In genomic region chr14:63438065-63438757, GRCh38 we compare ENCODE assay signal across 8 cellular contexts.
DNase-seq lines count a peak whose midpoint lies in the region; ATAC-seq, FAIRE-seq and TF ChIP-seq lines count a peak whose summit lies in the region.

No MANE protein-coding gene starts in this region.

- H3K27ac ChIP-seq in A549, result peak overlapping the region; percentile 35 to 72
- peak overlapping the region; percentile 71 for H3K27ac ChIP-seq in MM.1S (ENCODE audit: low read length)
- H3K27ac ChIP-seq in gastroesophageal sphincter, result peak overlapping the region; percentile 74 to 84 (median 82)
- H3K27ac ChIP-seq in prostate gland, result peak overlapping the region; percentile 2 to 41

- no peak; a peak in 1 of 5 replicates for TF ChIP-seq RAD21 in A549 (conservative IDR thresholded peaks at IDR 0.05 in 1 of 2, IDR thresholded peaks at IDR 0.05 in 1 of 2)

- intact Hi-C loops in activated T-helper 1 cell treated with anti-CD3 and anti-CD28 coated beads, Interleukin-12 subunit alpha, Interleukin-12 subunit beta, Interleukin-2, Interleukin-4 antibody, amounts not matched to agents 30 ng/mL and 10 ng/mL and 1 ng/mL, durations not matched to agents 14 hours and 24 hours and 36 hours (cut with micrococcal nuclease), result loop anchor here (1.0 to 2.0 kb wide), 4 partner anchors 31 to 105 kb away; partner anchors contain the start of gene PPP2R5E
- intact Hi-C loops in prostate gland (cut with DNase I), result loop anchor here (5.0 kb wide), 1 partner anchor 104 kb away; the partner anchor contains the start of gene PPP2R5E

- H3K4me3 ChIP-seq in A549 (0 out of 3 replicates have a peak overlapping the region, but pooled peaks have one; percentile 13), GM12864 (ENCODE audit: low read depth, low read length) (no peak overlapping the region), MM.1S (ENCODE audit: low read length) (peak overlapping the region; percentile 54), gastroesophageal sphincter (peak overlapping the region; percentile 4 to 26), prostate gland (no peak overlapping the region)

- no peaks in the 10 kb centered on the region for H3K9me3 ChIP-seq in A549
- H3K9me3 ChIP-seq in MM.1S (replicated peaks; ENCODE audit: insufficient read depth, low read length), result no peaks in the 10 kb centered on the region
- H3K9me3 ChIP-seq in gastroesophageal sphincter, result no peaks in the 10 kb centered on the region
- H3K9me3 ChIP-seq in prostate gland, result no peaks in the 10 kb centered on the region

- peaks cover 45% of the 10 kb centered on the region for H3K4me1 Mint-ChIP-seq in activated T-helper 1 cell treated with anti-CD3 and anti-CD28 coated beads, Interleukin-12 subunit alpha, Interleukin-12 subunit beta, Interleukin-2, Interleukin-4 antibody, amounts not matched to agents 30 ng/mL and 10 ng/mL and 1 ng/mL, durations not matched to agents 14 hours and 24 hours and 36 hours (ENCODE audit: low read depth)

- DNase-seq in A549 (ENCODE audit: low read depth in 1 of 2, low spot score in 1 of 2) (peak; percentile 26 to 81), GM12864 (ENCODE audit: low read depth) (no peak), MM.1S (peak; percentile 66), prostate gland (ENCODE audit: low spot score) (peak; percentile 91)
- peak; percentile 30 for DNase-seq in activated T-helper 1 cell treated with anti-CD3 and anti-CD28 coated beads, Interleukin-12 subunit alpha, Interleukin-12 subunit beta, Interleukin-2, Interleukin-4 antibody, amounts not matched to agents 30 ng/mL and 10 ng/mL and 1 ng/mL, durations not matched to agents 14 hours and 24 hours and 36 hours (ENCODE audit: low spot score)

- peak overlapping the region; percentile 53 for H3K27ac Mint-ChIP-seq in activated T-helper 1 cell treated with anti-CD3 and anti-CD28 coated beads, Interleukin-12 subunit alpha, Interleukin-12 subunit beta, Interleukin-2, Interleukin-4 antibody, amounts not matched to agents 30 ng/mL and 10 ng/mL and 1 ng/mL, durations not matched to agents 14 hours and 24 hours and 36 hours

- POLR2A ChIA-PET in A549 (lab: Yijun Ruan, JAX), result interaction anchor here (1.4 kb wide), 1 partner anchor 105 kb away, joined by 4 read pairs; the partner anchor contains the start of gene PPP2R5E

- ATAC-seq in A549 (peak; percentile 75 to 84), gastroesophageal sphincter (peak; percentile 82), HG03280 (IDR thresholded peaks at IDR 0.05; ENCODE audit: unreplicated experiment) (no peak), GM21786 (IDR thresholded peaks at IDR 0.05; ENCODE audit: unreplicated experiment) (no peak)

- no peaks in the 10 kb centered on the region for H3K36me3 ChIP-seq in MM.1S (replicated peaks; ENCODE audit: insufficient read depth, low read length)
- peaks cover 0 to 4% of the 10 kb centered on the region in 2 donors for H3K36me3 ChIP-seq in gastroesophageal sphincter
- no peaks in the 10 kb centered on the region for H3K36me3 ChIP-seq in prostate gland

- TF ChIP-seq EP300 in A549 (IDR thresholded peaks at IDR 0.05) (no peak), gastroesophageal sphincter (IDR thresholded peaks at IDR 0.05) (no peak)

- TF ChIP-seq POLR2A in A549 (IDR thresholded peaks at IDR 0.05; ENCODE audit: low read length), result no peak
- TF ChIP-seq POLR2A in gastroesophageal sphincter (IDR thresholded peaks at IDR 0.05), result no peak
- TF ChIP-seq POLR2A in prostate gland (IDR thresholded peaks at IDR 0.05), result no peak

- peak overlapping the region; percentile 61 for H3K4me3 Mint-ChIP-seq in activated T-helper 1 cell treated with anti-CD3 and anti-CD28 coated beads, Interleukin-12 subunit alpha, Interleukin-12 subunit beta, Interleukin-2, Interleukin-4 antibody, amounts not matched to agents 30 ng/mL and 10 ng/mL and 1 ng/mL, durations not matched to agents 14 hours and 24 hours and 36 hours

- H3K36me3 Mint-ChIP-seq in activated T-helper 1 cell treated with anti-CD3 and anti-CD28 coated beads, Interleukin-12 subunit alpha, Interleukin-12 subunit beta, Interleukin-2, Interleukin-4 antibody, amounts not matched to agents 30 ng/mL and 10 ng/mL and 1 ng/mL, durations not matched to agents 14 hours and 24 hours and 36 hours (ENCODE audit: low read depth), result peaks cover 5% of the 10 kb centered on the region

- WGBS in A549 (ENCODE audit: missing lambda C conversion rate), result 47% methylated on average over 1 of the region's 1 CpG
- WGBS in gastroesophageal sphincter (ENCODE audit: low coverage in 1 of 2), 2 donors, result 11 to 18% methylated on average over 1 of the region's 1 CpG
- WGBS in prostate gland, result 3% methylated on average over 1 of the region's 1 CpG

- FAIRE-seq in A549 (lab: Jason Lieb, UNC), result no peak

- H2AFZ ChIP-seq in MM.1S (ENCODE audit: low read length), result 0 out of 2 replicates have a peak overlapping the region, but pooled peaks have one; percentile 12

- peak overlapping the region; percentile 54 for H3K9ac ChIP-seq in MM.1S (ENCODE audit: low read length)

- H3K9me2 ChIP-seq in MM.1S (replicated peaks; ENCODE audit: insufficient read depth, low read length), result no peaks in the 10 kb centered on the region

- no peaks in the 10 kb centered on the region for H3F3A ChIP-seq in MM.1S (ENCODE audit: insufficient read depth, low read length)

- H3K9me3 Mint-ChIP-seq in activated T-helper 1 cell treated with anti-CD3 and anti-CD28 coated beads, Interleukin-12 subunit alpha, Interleukin-12 subunit beta, Interleukin-2, Interleukin-4 antibody, amounts not matched to agents 30 ng/mL and 10 ng/mL and 1 ng/mL, durations not matched to agents 14 hours and 24 hours and 36 hours, result no peaks in the 10 kb centered on the region

- 0 out of 3 replicates have a peak, but pooled peaks have one; percentile 12 for TF ChIP-seq CTCF in A549 (IDR thresholded peaks at IDR 0.05)
- peak; percentile 16 for TF ChIP-seq CTCF in GM12864 (IDR thresholded peaks at IDR 0.05; ENCODE audit: low read depth, low read length, missing control alignments)
- peak; percentile 41 for TF ChIP-seq CTCF in MM.1S (IDR thresholded peaks at IDR 0.05; ENCODE audit: low read length)
- TF ChIP-seq CTCF in gastroesophageal sphincter (IDR thresholded peaks at IDR 0.05), result peak; percentile 7 to 46 (median 28)
- peak in 1 of 4 experiments; percentile 5 for TF ChIP-seq CTCF in prostate gland (IDR thresholded peaks at IDR 0.05)

- peak overlapping the region; percentile 74 for H3K4me2 ChIP-seq in A549
- H3K4me2 ChIP-seq in MM.1S (ENCODE audit: low read depth, low read length), result peak overlapping the region; percentile 87

- H3K79me2 ChIP-seq in MM.1S (ENCODE audit: low read length), result peaks cover 60% of the 10 kb centered on the region

- H3K27me3 Mint-ChIP-seq in activated T-helper 1 cell treated with anti-CD3 and anti-CD28 coated beads, Interleukin-12 subunit alpha, Interleukin-12 subunit beta, Interleukin-2, Interleukin-4 antibody, amounts not matched to agents 30 ng/mL and 10 ng/mL and 1 ng/mL, durations not matched to agents 14 hours and 24 hours and 36 hours (ENCODE audit: insufficient read depth), result no peaks in the 10 kb centered on the region

- H3K4me1 ChIP-seq in A549 (peaks cover 56% of the 10 kb centered on the region), MM.1S (ENCODE audit: low read length) (peaks cover 9% of the 10 kb centered on the region), gastroesophageal sphincter (peaks cover 37 to 84% (median 38%) of the 10 kb centered on the region in 3 donors), prostate gland (replicated peaks) (peaks cover 7% of the 10 kb centered on the region)

- H3K27me3 ChIP-seq in MM.1S (replicated peaks; ENCODE audit: insufficient read depth, low read length), result no peaks in the 10 kb centered on the region
- H3K27me3 ChIP-seq in gastroesophageal sphincter, result no peaks in the 10 kb centered on the region
- no peaks in the 10 kb centered on the region for H3K27me3 ChIP-seq in prostate gland (replicated peaks; ENCODE audit: insufficient read depth)

- no peaks in the 10 kb centered on the region for H4K20me1 ChIP-seq in MM.1S (ENCODE audit: insufficient read depth, low read length)

- CTCF ChIA-PET in A549 (lab: Yijun Ruan, JAX), result interaction anchor here (0.6 to 2.6 kb wide), 3 partner anchors 50 to 108 kb away, joined by 3 to 8 read pairs (median 4); no protein-coding TSS in a partner anchor

TF ChIP-seq in A549, 52 proteins besides CTCF, POLR2A, EP300 and RAD21:
- TF ChIP-seq FOSL2 (IDR thresholded peaks at IDR 0.05) (no peak), FOSL2 (CRISPR knock-in tag; IDR thresholded peaks at IDR 0.05) (peak; percentile 11; the same call in 1 of the 2 replicates), GATA3 (IDR thresholded peaks at IDR 0.05; ENCODE audit: borderline replicate concordance) (0 out of 2 replicates have a peak, but pooled peaks have one; percentile 9), TFCP2L1 (CRISPR knock-in tag; IDR thresholded peaks at IDR 0.05) (no peak)

Comparison
In these comparisons a context has a peak if more than half of its experiments do, and no peak if none do; other contexts are left out.
1. ATAC-seq: peak in A549 (2 of 2) and gastroesophageal sphincter (single experiment); none in HG03280 (single experiment) and GM21786 (single experiment).
2. H3K27ac ChIP-seq: peak in every context shown above with its lines; median percentile 82 in gastroesophageal sphincter; 71 in MM.1S; 54 in A549; 22 in prostate gland.
3. H3K4me3 ChIP-seq: peak in A549 (single experiment), MM.1S (single experiment) and gastroesophageal sphincter (2 of 2); none in GM12864 (single experiment) and prostate gland (0 of 2).